Comparison of ENCODE assay signal across 12 cellular contexts in the genomic region with DNA sequence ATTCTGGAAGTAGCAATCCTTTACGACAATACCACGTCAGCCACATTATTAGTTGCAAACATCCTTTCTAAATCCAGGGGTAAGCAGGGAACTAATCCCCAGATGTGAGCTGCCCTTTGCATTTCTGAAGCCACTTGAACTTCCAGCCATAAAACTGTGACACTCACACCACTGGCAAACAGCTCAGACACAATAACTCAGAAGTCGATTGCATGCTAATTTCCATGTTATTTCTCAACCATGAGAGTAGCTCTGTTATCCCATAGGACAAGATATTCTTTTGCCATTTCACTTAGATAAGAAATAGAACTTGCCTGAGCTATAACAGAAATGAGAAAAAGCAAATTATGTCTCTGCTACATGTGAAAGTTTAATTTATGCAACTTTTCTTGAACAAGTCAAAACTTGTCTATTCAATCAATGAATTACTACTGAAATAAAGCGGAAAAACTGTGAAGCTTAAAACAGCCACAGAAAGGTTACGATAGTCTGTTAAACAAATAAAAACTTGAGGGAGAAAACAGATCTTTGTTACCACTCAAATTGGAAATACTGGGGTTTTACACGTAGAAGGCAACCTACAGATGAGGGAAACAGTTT.
A peak's percentile ranks its signal among the peaks of the same experiment; 100 is the strongest.
DNase-seq lines count a peak whose midpoint lies in the region; ATAC-seq, FAIRE-seq and TF ChIP-seq lines count a peak whose summit lies in the region.
"Had no signal": no experiment of that assay in that cellular context is flagged by ENCODE, and none has a peak within 500 bp of the region (broad histone marks: within the 10 kb centered on the region; RNA-seq: fewer than 3 reads in every experiment).

No MANE protein-coding gene starts in this region.

- DNase-seq in CD4-positive, alpha-beta memory T cell: no peak
- DNase-seq in KBM-7 (peak; percentile 35), GM12878 (ENCODE audit: low read depth, low spot score) (no peak), GM20000 (ENCODE audit: low spot score) (no peak), HEK293T (ENCODE audit: extremely low spot score) (no peak), osteoblast (ENCODE audit: insufficient read length, low spot score, missing footprints) (no peak), neural progenitor cell (ENCODE audit: low spot score) (no peak)
- DNase-seq in natural killer cell treated with Interleukin-12 subunit alpha and Interleukin-12 subunit beta and Interleukin-15 and Interleukin-18, amount 100 ng/mL, for 72 hours (ENCODE audit: low spot score): no peak
- DNase-seq: amniotic stem cell, DMS53, NCI-H2081 had no signal

- no peaks in the 10 kb centered on the region for H3K27me3 ChIP-seq in CD4-positive, alpha-beta memory T cell (ENCODE audit: insufficient read depth, low read length)
- H3K27me3 ChIP-seq in GM12878 (replicated peaks in 1 of 2; ENCODE audit: control insufficient read depth in 2 of 2, insufficient read depth in 2 of 2, low read length in 1 of 2) (no peaks in the 10 kb centered on the region), osteoblast (ENCODE audit: insufficient read depth, low read length) (no peaks in the 10 kb centered on the region), neural progenitor cell (no peaks in the 10 kb centered on the region)

- H3K4me3 Mint-ChIP-seq in CD4-positive, alpha-beta memory T cell: peak overlapping the region; percentile 70 to 90 (median 85)
- H3K4me3 Mint-ChIP-seq in natural killer cell treated with Interleukin-12 subunit alpha and Interleukin-12 subunit beta and Interleukin-15 and Interleukin-18, amount 100 ng/mL, for 72 hours: peak overlapping the region; percentile 89
- no peak overlapping the region for H3K4me3 Mint-ChIP-seq in neural progenitor cell

- no peak for TF ChIP-seq EP300 in GM12878 (IDR thresholded peaks at IDR 0.05; ENCODE audit: borderline replicate concordance in 1 of 2, control insufficient read depth in 1 of 2, low read depth in 2 of 2, low read length in 2 of 2)

- peak overlapping the region; percentile 79 for H3K27ac ChIP-seq in CD4-positive, alpha-beta memory T cell (ENCODE audit: low read depth, low read length)
- H3K27ac ChIP-seq in GM12878 (ENCODE audit: control insufficient read depth, insufficient read depth) (no peak overlapping the region; the same call in 1 of the 2 replicates), osteoblast (ENCODE audit: low read depth, low read length) (no peak overlapping the region), neural progenitor cell (no peak overlapping the region)

- TF ChIP-seq RAD21 in GM12878 (IDR thresholded peaks at IDR 0.05; ENCODE audit: insufficient read depth, low read depth, low read length): no peak

- 27% methylated on average over 6 of the region's 6 CpGs for WGBS in GM12878 (ENCODE audit: insufficient coverage, insufficient replicate concordance, low lambda C conversion rate, missing lambda C conversion rate)

- no peaks in the 10 kb centered on the region for H3K27me3 Mint-ChIP-seq in CD4-positive, alpha-beta memory T cell
- no peaks in the 10 kb centered on the region for H3K27me3 Mint-ChIP-seq in natural killer cell treated with Interleukin-12 subunit alpha and Interleukin-12 subunit beta and Interleukin-15 and Interleukin-18, amount 100 ng/mL, for 72 hours
- H3K27me3 Mint-ChIP-seq in neural progenitor cell (ENCODE audit: insufficient read depth, low read depth): no peaks in the 10 kb centered on the region

- peaks cover 59% of the 10 kb centered on the region for H3K79me2 ChIP-seq in GM12878 (ENCODE audit: control insufficient read depth, insufficient read depth, low read length)
- H3K79me2 ChIP-seq in osteoblast (ENCODE audit: insufficient read depth, low read length): peaks cover 63% of the 10 kb centered on the region
- peaks cover 13% of the 10 kb centered on the region for H3K79me2 ChIP-seq in neural progenitor cell (ENCODE audit: low read depth)

- intact Hi-C loops in CD4-positive, alpha-beta memory T cell (cut with micrococcal nuclease): loop anchor here (5.0 kb wide), 1 partner anchor 275 kb away; a partner anchor contains a TSS
- intact Hi-C loops in GM12878 (cut with micrococcal nuclease; ENCODE audit: unreplicated experiment): loop anchor here (5.0 kb wide), 2 partner anchors 40 to 260 kb away; no protein-coding TSS in a partner anchor

- peaks cover 70 to 99% (median 85%) of the 10 kb centered on the region in 4 donors for H3K4me1 Mint-ChIP-seq in CD4-positive, alpha-beta memory T cell
- H3K4me1 Mint-ChIP-seq in natural killer cell treated with Interleukin-12 subunit alpha and Interleukin-12 subunit beta and Interleukin-15 and Interleukin-18, amount 100 ng/mL, for 72 hours (ENCODE audit: low read depth in 2 of 2): peaks cover 80 to 92% of the 10 kb centered on the region in 2 donors
- H3K4me1 Mint-ChIP-seq in neural progenitor cell: peaks cover 41% of the 10 kb centered on the region

- peak overlapping the region; percentile 90 to 99 (median 94) for H3K27ac Mint-ChIP-seq in CD4-positive, alpha-beta memory T cell
- peak overlapping the region; percentile 96 to 99 for H3K27ac Mint-ChIP-seq in natural killer cell treated with Interleukin-12 subunit alpha and Interleukin-12 subunit beta and Interleukin-15 and Interleukin-18, amount 100 ng/mL, for 72 hours
- no peak overlapping the region for H3K27ac Mint-ChIP-seq in neural progenitor cell

- in situ Hi-C loops in KBM-7 (cut with MboI; ENCODE audit: low pct_unique_long_range_greater_than_20kb, low sequenced_read_pairs) (no loop called here), GM12878 (cut with MboI) (no loop called here)

- H3F3A ChIP-seq in neural progenitor cell (ENCODE audit: low read depth): no peaks in the 10 kb centered on the region

- peaks cover 96% of the 10 kb centered on the region for H3K4me1 ChIP-seq in CD4-positive, alpha-beta memory T cell (ENCODE audit: insufficient read depth, low read length)
- H3K4me1 ChIP-seq in GM12878 (ENCODE audit: control insufficient read depth, insufficient read depth, low read length) (peaks cover 26% of the 10 kb centered on the region), osteoblast (ENCODE audit: insufficient read depth, low read length) (peaks cover 7% of the 10 kb centered on the region), neural progenitor cell (no peaks in the 10 kb centered on the region)

- no peaks in the 10 kb centered on the region for H4K20me1 ChIP-seq in GM12878 (ENCODE audit: control insufficient read depth, insufficient read depth)
- H4K20me1 ChIP-seq in osteoblast (ENCODE audit: insufficient read depth, low read length): no peaks in the 10 kb centered on the region
- peaks cover 3% of the 10 kb centered on the region for H4K20me1 ChIP-seq in neural progenitor cell (ENCODE audit: low read depth)

- H2AFZ ChIP-seq in GM12878 (ENCODE audit: control insufficient read depth, low read depth, low read length) (no peak overlapping the region), osteoblast (ENCODE audit: low read length) (no peak overlapping the region), neural progenitor cell (replicated peaks) (no peak overlapping the region)

- no peak for TF ChIP-seq CTCF in GM12878 (IDR thresholded peaks at IDR 0.05 in 2 of 3, conservative IDR thresholded peaks at IDR 0.05 in 1 of 3; ENCODE audit: control insufficient read depth in 2 of 3, extremely low read depth in 1 of 3, insufficient read depth in 1 of 3, low read depth in 3 of 3, low read length in 3 of 3)
- no peak for TF ChIP-seq CTCF in GM20000 (IDR thresholded peaks at IDR 0.05; ENCODE audit: extremely low read depth, missing control alignments)
- TF ChIP-seq CTCF in osteoblast (IDR thresholded peaks at IDR 0.05; ENCODE audit: extremely low read depth, low read depth, low read length): no peak
- no peak for TF ChIP-seq CTCF in neural progenitor cell (IDR thresholded peaks at IDR 0.05)

- CTCF ChIA-PET in CD4-positive, alpha-beta memory T cell (lab: Charles Lee; ENCODE audit: partially characterized antibody): interaction anchor here (0.9 to 1.8 kb wide), 11 partner anchors 8 to 60 kb away, joined by 3 to 13 read pairs (median 4); no protein-coding TSS in a partner anchor
- CTCF ChIA-PET in GM12878 (lab: Yijun Ruan, JAX) (interaction anchor here (0.7 to 1.9 kb wide), 7 partner anchors 9 to 289 kb away, joined by 3 to 8 read pairs (median 4); no protein-coding TSS in a partner anchor), HEK293T (lab: Yijun Ruan, JAX) (interaction anchor here (1.1 kb wide), 1 partner anchor 10 kb away, joined by 6 read pairs; no protein-coding TSS in a partner anchor)

- H3K4me3 ChIP-seq in CD4-positive, alpha-beta memory T cell (ENCODE audit: low read length in 2 of 2): peak overlapping the region in 1 of 2 donors; percentile 32
- H3K4me3 ChIP-seq in GM12878 (0 out of 2 replicates have a peak overlapping the region, but pooled peaks have one; percentile 14), osteoblast (ENCODE audit: insufficient read depth, low read length) (no peak overlapping the region), neural progenitor cell (no peak overlapping the region)

- peaks cover 0 to 10% (median 0%) of the 10 kb centered on the region in 8 donors for H3K9me3 Mint-ChIP-seq in CD4-positive, alpha-beta memory T cell
- H3K9me3 Mint-ChIP-seq in natural killer cell treated with Interleukin-12 subunit alpha and Interleukin-12 subunit beta and Interleukin-15 and Interleukin-18, amount 100 ng/mL, for 72 hours: peaks cover 4% of the 10 kb centered on the region
- H3K9me3 Mint-ChIP-seq in neural progenitor cell: peaks cover 7% of the 10 kb centered on the region

- FAIRE-seq in GM12878 (lab: Jason Lieb, UNC): no peak

- H3K36me3 ChIP-seq in CD4-positive, alpha-beta memory T cell (ENCODE audit: insufficient read depth, low read length): peaks cover 6% of the 10 kb centered on the region
- H3K36me3 ChIP-seq in GM12878 (ENCODE audit: control insufficient read depth in 2 of 2, insufficient read depth in 2 of 2, low read length in 1 of 2) (peaks cover 7 to 15% of the 10 kb centered on the region in 2 experiments), osteoblast (ENCODE audit: insufficient read depth, low read length) (no peaks in the 10 kb centered on the region), neural progenitor cell (no peaks in the 10 kb centered on the region)

- TF ChIP-seq POLR2A in GM12878 (IDR thresholded peaks at IDR 0.05; ENCODE audit: low read depth, low read length): no peak

- POLR2A ChIA-PET in CD4-positive, alpha-beta memory T cell (lab: Charles Lee; ENCODE audit: partially characterized antibody): interaction anchor here (1.0 to 21.2 kb wide), 11 partner anchors 9 to 275 kb away, joined by 3 to 640 read pairs (median 6); a partner anchor contains a TSS
- POLR2A ChIA-PET in GM12878 (lab: Charles Lee) (interaction anchor here (0.6 to 1.1 kb wide), 3 partner anchors 8 to 11 kb away, joined by 3 to 8 read pairs (median 4); no protein-coding TSS in a partner anchor), HEK293T (lab: Yijun Ruan, JAX) (interaction anchor here (1.4 kb wide), 1 partner anchor 275 kb away, joined by 3 read pairs; a partner anchor contains a TSS)

- RAD21 ChIA-PET in GM12878 (lab: Charles Lee; ENCODE audit: unreplicated experiment): interaction anchor here (0.7 to 1.6 kb wide), 5 partner anchors 9 to 261 kb away, joined by 3 to 6 read pairs (median 3); no protein-coding TSS in a partner anchor

- H3K36me3 Mint-ChIP-seq in CD4-positive, alpha-beta memory T cell: peaks cover 38 to 48% of the 10 kb centered on the region in 2 donors
- H3K36me3 Mint-ChIP-seq in natural killer cell treated with Interleukin-12 subunit alpha and Interleukin-12 subunit beta and Interleukin-15 and Interleukin-18, amount 100 ng/mL, for 72 hours: peaks cover 25% of the 10 kb centered on the region
- H3K36me3 Mint-ChIP-seq in neural progenitor cell: peaks cover 21% of the 10 kb centered on the region

- peak overlapping the region; percentile 51 for H3K4me2 ChIP-seq in GM12878 (ENCODE audit: control insufficient read depth, insufficient read depth)
- H3K4me2 ChIP-seq in osteoblast (ENCODE audit: insufficient read depth, low read length): no peak overlapping the region
- no peak overlapping the region for H3K4me2 ChIP-seq in neural progenitor cell

- no peak overlapping the region for H3K9ac ChIP-seq in GM12878 (ENCODE audit: control insufficient read depth, insufficient read depth, low read length)
- H3K9ac ChIP-seq in neural progenitor cell: no peak overlapping the region

- no TSS peak for BruUV-seq in GM12878 (replicated peaks; lab: Mats Ljungman, UMichigan)

- H3K9me3 ChIP-seq in CD4-positive, alpha-beta memory T cell (ENCODE audit: control insufficient read depth in 1 of 2, low read length in 2 of 2): no peaks in the 10 kb centered on the region
- H3K9me3 ChIP-seq in GM12878 (replicated peaks; ENCODE audit: control insufficient read depth, insufficient read depth, low read length): no peaks in the 10 kb centered on the region; the same call in 2 of the 3 replicates
- H3K9me3 ChIP-seq in osteoblast (ENCODE audit: low read depth, low read length): no peaks in the 10 kb centered on the region
- no peaks in the 10 kb centered on the region for H3K9me3 ChIP-seq in neural progenitor cell (ENCODE audit: low read depth)

- SMC1A ChIA-PET in GM12878 (lab: Charles Lee; ENCODE audit: uncharacterized antibody, unreplicated experiment): interaction anchor here (0.7 to 2.6 kb wide), 10 partner anchors 8 to 357 kb away, joined by 3 to 12 read pairs (median 3); a partner anchor contains a TSS

- ATAC-seq in GM12878: no peak
- ATAC-seq in natural killer cell treated with Interleukin-12 subunit alpha and Interleukin-12 subunit beta and Interleukin-15 and Interleukin-18, amount 100 ng/mL, for 72 hours: no peak
- ATAC-seq: Panc1 had no signal
